In the genomic region with DNA sequence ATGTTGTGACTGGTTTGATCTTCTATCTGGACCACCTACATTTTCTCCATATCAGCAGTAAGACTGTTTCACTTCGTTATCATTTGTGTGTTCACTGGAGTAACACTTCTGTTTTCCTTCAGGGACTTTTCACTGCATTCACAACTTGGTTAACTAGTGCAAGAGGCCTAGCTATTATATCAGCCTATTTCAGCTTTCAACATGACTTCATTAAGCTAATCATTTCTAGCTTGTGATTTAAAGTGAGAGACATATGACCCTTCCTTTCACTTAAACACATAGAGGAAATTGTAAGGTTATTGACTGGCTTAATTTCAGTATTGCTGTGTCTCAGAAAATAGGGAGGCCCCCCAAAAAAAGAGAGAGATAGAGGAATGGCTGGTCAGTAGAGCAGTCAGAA, we compare ENCODE assay signal across 31 cellular contexts.
"Had no signal": no experiment of that assay in that cellular context is flagged by ENCODE, and none has a peak within 500 bp of the region (broad histone marks: within the 10 kb centered on the region; RNA-seq: fewer than 3 reads in every experiment).

No MANE protein-coding gene starts in this region.

- DNase-seq: activated CD4-positive, alpha-beta T cell treated with anti-CD3 and anti-CD28 coated beads for 36 hours; activated CD4-positive, alpha-beta T cell treated with anti-CD3 and anti-CD28 coated beads, Interleukin-2, amount 10 ng/mL, durations not matched to agents 7 days and 5 days; activated CD4-positive, alpha-beta T cell treated with anti-CD3 and anti-CD28 coated beads, Interleukin-2, amount 50 U/mL, for 48 hours; activated CD8-positive, alpha-beta T cell treated with anti-CD3 and anti-CD28 coated beads, Interleukin-2, amount 10 ng/mL, durations not matched to agents 7 days and 5 days; activated gamma-delta T cell; activated naive CD4-positive, alpha-beta T cell treated with Interleukin-2 at 50 U/mL for 16 hours; activated T-cell treated with anti-CD3 and anti-CD28 coated beads, Interleukin-2, amount 50 U/mL, for 24 hours; adrenal gland; central memory CD4-positive, alpha-beta T cell; Kasumi-1; MG63; NCI-H1048; NCI-H1105 treated with DMSO at 0.1 percent for 48 hours; NCI-H1436; NCI-H1694 treated with DMSO at 0.1 percent for 48 hours; NCI-H2029; NCI-H345; NCI-H524 treated with DMSO at 0.1 percent for 48 hours; PC-3; Peyer's patch; RPMI8226; SHP77 treated with DMSO at 0.1 percent for 48 hours; SK-N-SH had no signal

- H3K9ac ChIP-seq: SK-N-SH had no signal

- H3K36me3 Mint-ChIP-seq: activated naive CD4-positive, alpha-beta T cell treated with anti-CD3 and anti-CD28 coated beads, Interleukin-2, amount 50 U/mL, for 72 hours; brain had no signal

- H3K4me1 ChIP-seq: adrenal gland, Peyer's patch, SJSA1 had no signal

- H3K27ac Mint-ChIP-seq: activated CD4-positive, alpha-beta T cell treated with anti-CD3 and anti-CD28 coated beads for 36 hours; activated CD4-positive, alpha-beta T cell treated with anti-CD3 and anti-CD28 coated beads, Interleukin-2, amount 10 ng/mL, durations not matched to agents 7 days and 5 days; activated CD8-positive, alpha-beta T cell treated with anti-CD3 and anti-CD28 coated beads, Interleukin-2, amount 10 ng/mL, durations not matched to agents 7 days and 5 days; activated naive CD4-positive, alpha-beta T cell treated with anti-CD3 and anti-CD28 coated beads, Interleukin-2, amount 50 U/mL, for 72 hours; activated T-cell treated with anti-CD3 and anti-CD28 coated beads, Interleukin-2, amount 50 U/mL, for 24 hours; activated T-helper 2 cell treated with anti-CD3 and anti-CD28 coated beads, Interferon-gamma antibody, Interleukin-2, Interleukin-4, amounts not matched to agents 10 μg/mL and 5 μg/mL and 100 μg/mL, durations not matched to agents 14 hours and 24 hours and 36 hours; brain; T-helper 1 cell treated with Interleukin-12 subunit alpha and Interleukin-12 subunit beta and Interleukin-4 antibody, amounts not matched to agents 30 μg/mL and 1 μg/mL, for 36 hours; T-helper 2 cell treated with Interferon-gamma antibody and Interleukin-4, amounts not matched to agents 5 μg/mL and 100 μg/mL, for 36 hours had no signal

- H3K27me3 ChIP-seq: adrenal gland, MG63, Peyer's patch, SJSA1 had no signal

- H3K4me3 Mint-ChIP-seq: activated CD4-positive, alpha-beta T cell treated with anti-CD3 and anti-CD28 coated beads for 36 hours; activated CD4-positive, alpha-beta T cell treated with anti-CD3 and anti-CD28 coated beads, Interleukin-2, amount 10 ng/mL, durations not matched to agents 7 days and 5 days; activated CD8-positive, alpha-beta T cell treated with anti-CD3 and anti-CD28 coated beads, Interleukin-2, amount 10 ng/mL, durations not matched to agents 7 days and 5 days; activated T-cell treated with anti-CD3 and anti-CD28 coated beads, Interleukin-2, amount 50 U/mL, for 24 hours; brain; T-helper 1 cell treated with Interleukin-12 subunit alpha and Interleukin-12 subunit beta and Interleukin-4 antibody, amounts not matched to agents 30 μg/mL and 1 μg/mL, for 36 hours; T-helper 2 cell treated with Interferon-gamma antibody and Interleukin-4, amounts not matched to agents 5 μg/mL and 100 μg/mL, for 36 hours had no signal

- H3K9me3 ChIP-seq: adrenal gland, MG63, Peyer's patch, SK-N-SH had no signal

- H3K9me3 Mint-ChIP-seq: activated CD4-positive, alpha-beta T cell treated with anti-CD3 and anti-CD28 coated beads, Interleukin-2, amount 10 ng/mL, durations not matched to agents 7 days and 5 days; activated T-cell treated with anti-CD3 and anti-CD28 coated beads, Interleukin-2, amount 50 U/mL, for 24 hours; T-helper 1 cell treated with Interleukin-12 subunit alpha and Interleukin-12 subunit beta and Interleukin-4 antibody, amounts not matched to agents 30 μg/mL and 1 μg/mL, for 36 hours; T-helper 2 cell treated with Interferon-gamma antibody and Interleukin-4, amounts not matched to agents 5 μg/mL and 100 μg/mL, for 36 hours had no signal

- ATAC-seq: activated CD4-positive, alpha-beta T cell treated with anti-CD3 and anti-CD28 coated beads for 36 hours; activated CD8-positive, alpha-beta T cell treated with anti-CD3 and anti-CD28 coated beads, Interleukin-2, amount 10 ng/mL, durations not matched to agents 7 days and 5 days; activated naive CD4-positive, alpha-beta T cell treated with anti-CD3 and anti-CD28 coated beads, Interleukin-2, amount 50 U/mL, for 72 hours; PC-3 had no signal

- H3K27ac ChIP-seq: adrenal gland, Peyer's patch, SJSA1 had no signal

- H3K4me2 ChIP-seq: SK-N-SH had no signal

- H3K36me3 ChIP-seq: adrenal gland, MG63, Peyer's patch, SJSA1 had no signal

- H3K27me3 Mint-ChIP-seq: activated CD4-positive, alpha-beta T cell treated with anti-CD3 and anti-CD28 coated beads for 36 hours; activated CD4-positive, alpha-beta T cell treated with anti-CD3 and anti-CD28 coated beads, Interleukin-2, amount 10 ng/mL, durations not matched to agents 7 days and 5 days; activated T-cell treated with anti-CD3 and anti-CD28 coated beads, Interleukin-2, amount 50 U/mL, for 24 hours; brain had no signal

- H3K4me3 ChIP-seq: adrenal gland, MG63, Peyer's patch, SJSA1 had no signal

- H3K4me1 Mint-ChIP-seq: activated CD4-positive, alpha-beta T cell treated with anti-CD3 and anti-CD28 coated beads for 36 hours; activated CD4-positive, alpha-beta T cell treated with anti-CD3 and anti-CD28 coated beads, Interleukin-2, amount 10 ng/mL, durations not matched to agents 7 days and 5 days; brain had no signal

- FAIRE-seq: bronchial epithelial cell, TTC549 had no signal
